Comparison of ENCODE assay signal across 8 cellular contexts in the genomic region with DNA sequence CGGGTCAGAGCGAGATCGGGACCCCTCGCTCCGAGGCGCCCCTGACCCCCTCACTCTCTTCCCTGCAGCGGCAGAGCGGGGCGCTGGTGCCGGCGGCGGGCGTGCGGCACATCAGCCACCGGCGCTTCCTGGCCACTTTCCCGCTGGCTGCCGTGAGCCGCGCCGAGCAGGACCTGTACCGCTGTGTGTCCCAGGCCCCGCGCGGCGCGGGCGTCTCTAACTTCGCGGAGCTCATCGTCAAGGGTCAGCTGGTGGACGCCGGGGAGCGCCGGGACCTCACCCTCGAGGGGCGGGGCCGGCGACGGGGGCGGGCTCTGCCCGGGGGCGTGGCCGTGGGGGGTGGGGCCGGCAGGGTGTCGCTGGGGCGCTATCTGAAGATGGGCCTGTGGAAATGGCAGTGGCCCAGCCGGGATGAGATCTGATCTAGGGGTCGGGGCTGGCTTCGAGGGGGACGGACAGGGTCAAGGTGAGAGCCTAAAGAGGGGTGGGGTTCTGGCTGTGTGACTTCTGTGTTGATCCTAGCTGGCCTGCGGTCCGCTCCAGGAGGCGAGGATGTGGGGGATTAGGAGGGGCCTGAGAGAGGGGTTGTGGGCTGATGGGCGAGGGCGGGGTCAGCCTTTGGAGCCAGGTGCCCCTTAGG. TPM values are rescaled to one million over a fixed set of nuclear protein-coding genes. Genes with fewer than 3 reads are reported as not detected.
DNase-seq lines count a peak whose midpoint lies in the region; ATAC-seq and TF ChIP-seq lines count a peak whose summit lies in the region.

No MANE protein-coding gene starts in this region.

- H3K27me3 Mint-ChIP-seq in immature natural killer cell (ENCODE audit: low read depth in 3 of 3): peaks cover 13 to 26% (median 15%) of the 10 kb centered on the region in 3 donors

- H3K4me1 ChIP-seq in body of pancreas: peaks cover 23% of the 10 kb centered on the region

- peak overlapping the region; percentile 71 to 84 (median 76) for H3K4me3 Mint-ChIP-seq in immature natural killer cell

- peaks cover 4 to 5% of the 10 kb centered on the region in 2 donors for H3K4me1 Mint-ChIP-seq in immature natural killer cell

- H3K4me3 ChIP-seq in body of pancreas: peak overlapping the region in 1 of 2 donors; percentile 2

- ATAC-seq in body of pancreas: peak; percentile 53
- no peak for ATAC-seq in HG03097 (IDR thresholded peaks at IDR 0.05; ENCODE audit: low FRiP score, unreplicated experiment)

- no peaks in the 10 kb centered on the region for H3K9me3 Mint-ChIP-seq in immature natural killer cell

- no peaks in the 10 kb centered on the region for H3K36me3 ChIP-seq in body of pancreas (replicated peaks in 1 of 2; ENCODE audit: insufficient read depth in 1 of 2, low read depth in 2 of 2)

- 16 to 40% methylated on average over 18 to 34 of the region's 56 CpGs for WGBS in body of pancreas, 2 donors

- H3K27ac Mint-ChIP-seq in immature natural killer cell: no peak overlapping the region

- DNase-seq in CD1c-positive myeloid dendritic cell (ENCODE audit: extremely low spot score): peak; percentile 46
- peak; percentile 54 for DNase-seq in OCI-M1 (lab: John Stamatoyannopoulos, UW)
- peak; percentile 37 to 54 (median 46) for DNase-seq in body of pancreas
- DNase-seq in immature natural killer cell: no peak
- DNase-seq in stimulated activated CD4-positive, alpha-beta T cell treated with anti-CD3 and anti-CD28 coated beads, Interleukin-1b, Interleukin-23, amount 100 ng/mL, for 48 hours: peak; percentile 26
- DNase-seq in NOMO-1 treated with DMSO at 0.1 percent for 48 hours (lab: John Stamatoyannopoulos, UW; ENCODE audit: unreplicated experiment): no peak
- no peak for DNase-seq in putamen (ENCODE audit: low spot score)

- intact Hi-C loops in body of pancreas (cut with DNase I): no loop called here

- no peak overlapping the region for H3K27ac ChIP-seq in body of pancreas

- TF ChIP-seq CTCF in body of pancreas (IDR thresholded peaks at IDR 0.05): no peak

- no peaks in the 10 kb centered on the region for H3K27me3 ChIP-seq in body of pancreas

- H3K36me3 Mint-ChIP-seq in immature natural killer cell: no peaks in the 10 kb centered on the region

- no peaks in the 10 kb centered on the region for H3K9me3 ChIP-seq in body of pancreas

- no peak for TF ChIP-seq POLR2A in body of pancreas (IDR thresholded peaks at IDR 0.05)

RNA-seq across cellular contexts. Expression of a gene that starts 23.6 kb away (rescaled TPM):
- total RNA-seq in body of pancreas: 10 to 100 TPM; 24.1 to 40.2 TPM
- not detected for polyA plus RNA-seq in immature natural killer cell

RNA-seq across cellular contexts. Expression of a gene that starts 29.2 kb away (rescaled TPM):
- total RNA-seq in body of pancreas: 10 to 100 TPM; 10.6 to 30.7 TPM
- polyA plus RNA-seq in immature natural killer cell: 10 to 100 TPM in 2 of 3 donors, 1 to 10 TPM in 1; 6.5 to 14.0 (median 11.3) TPM

Comparison
In these comparisons a context has a peak if more than half of its experiments do, and no peak if none do; other contexts are left out.
1. DNase-seq: peak in CD1c-positive myeloid dendritic cell (single experiment), OCI-M1 (single experiment), body of pancreas (4 of 4) and stimulated activated CD4-positive, alpha-beta T cell treated with anti-CD3 and anti-CD28 coated beads, Interleukin-1b, Interleukin-23, amount 100 ng/mL, for 48 hours (single experiment); none in immature natural killer cell (0 of 3), NOMO-1 treated with DMSO at 0.1 percent for 48 hours (single experiment) and putamen (single experiment).